ENCODE assay signal across 1 cellular context in genomic region chr15:81293728-81294500, GRCh38.
TF ChIP-seq lines count a peak whose summit lies in the region.

No MANE protein-coding gene starts in this region.

TF ChIP-seq in GM12878, 131 proteins besides CTCF, POLR2A, EP300 and RAD21 (continued from another document and continues in another):
- TF ChIP-seq, protein P1, sequence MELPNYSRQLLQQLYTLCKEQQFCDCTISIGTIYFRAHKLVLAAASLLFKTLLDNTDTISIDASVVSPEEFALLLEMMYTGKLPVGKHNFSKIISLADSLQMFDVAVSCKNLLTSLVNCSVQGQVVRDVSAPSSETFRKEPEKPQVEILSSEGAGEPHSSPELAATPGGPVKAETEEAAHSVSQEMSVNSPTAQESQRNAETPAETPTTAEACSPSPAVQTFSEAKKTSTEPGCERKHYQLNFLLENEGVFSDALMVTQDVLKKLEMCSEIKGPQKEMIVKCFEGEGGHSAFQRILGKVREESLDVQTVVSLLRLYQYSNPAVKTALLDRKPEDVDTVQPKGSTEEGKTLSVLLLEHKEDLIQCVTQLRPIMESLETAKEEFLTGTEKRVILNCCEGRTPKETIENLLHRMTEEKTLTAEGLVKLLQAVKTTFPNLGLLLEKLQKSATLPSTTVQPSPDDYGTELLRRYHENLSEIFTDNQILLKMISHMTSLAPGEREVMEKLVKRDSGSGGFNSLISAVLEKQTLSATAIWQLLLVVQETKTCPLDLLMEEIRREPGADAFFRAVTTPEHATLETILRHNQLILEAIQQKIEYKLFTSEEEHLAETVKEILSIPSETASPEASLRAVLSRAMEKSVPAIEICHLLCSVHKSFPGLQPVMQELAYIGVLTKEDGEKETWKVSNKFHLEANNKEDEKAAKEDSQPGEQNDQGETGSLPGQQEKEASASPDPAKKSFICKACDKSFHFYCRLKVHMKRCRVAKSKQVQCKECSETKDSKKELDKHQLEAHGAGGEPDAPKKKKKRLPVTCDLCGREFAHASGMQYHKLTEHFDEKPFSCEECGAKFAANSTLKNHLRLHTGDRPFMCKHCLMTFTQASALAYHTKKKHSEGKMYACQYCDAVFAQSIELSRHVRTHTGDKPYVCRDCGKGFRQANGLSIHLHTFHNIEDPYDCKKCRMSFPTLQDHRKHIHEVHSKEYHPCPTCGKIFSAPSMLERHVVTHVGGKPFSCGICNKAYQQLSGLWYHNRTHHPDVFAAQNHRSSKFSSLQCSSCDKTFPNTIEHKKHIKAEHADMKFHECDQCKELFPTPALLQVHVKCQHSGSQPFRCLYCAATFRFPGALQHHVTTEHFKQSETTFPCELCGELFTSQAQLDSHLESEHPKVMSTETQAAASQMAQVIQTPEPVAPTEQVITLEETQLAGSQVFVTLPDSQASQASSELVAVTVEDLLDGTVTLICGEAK (IDR thresholded peaks at IDR 0.05; ENCODE audit: borderline replicate concordance), result peak; percentile 32; the same call in 1 of the 2 replicates
- TF ChIP-seq SRF (IDR thresholded peaks at IDR 0.05; ENCODE audit: low read depth in 2 of 2, low read length in 2 of 2) (0 out of 4 replicates have a peak, but pooled peaks of 1 of the 2 experiments have one; percentile 1), ZBTB11 (CRISPR knock-in tag; IDR thresholded peaks at IDR 0.05) (no peak), MLLT1 (IDR thresholded peaks at IDR 0.05) (no peak; the same call in none of the 2 replicates), SMARCA5 (IDR thresholded peaks at IDR 0.05) (peak; percentile 94; the same call in 1 of the 2 replicates), LARP7 (IDR thresholded peaks at IDR 0.05) (peak; percentile 76; the same call in 1 of the 2 replicates), NFYA (IDR thresholded peaks at IDR 0.05; ENCODE audit: borderline replicate concordance, low read depth, low read length) (no peak), NBN (IDR thresholded peaks at IDR 0.05) (peak; percentile 97), POLR2AphosphoS2 (IDR thresholded peaks at IDR 0.05; ENCODE audit: low read depth, low read length) (no peak), SIX5 (IDR thresholded peaks at IDR 0.05; ENCODE audit: low read depth, low read length, severe bottlenecking) (no peak), MEF2B (IDR thresholded peaks at IDR 0.05; ENCODE audit: partially characterized antibody, poor library complexity, severe bottlenecking) (peak; percentile 97), ATF2 (IDR thresholded peaks at IDR 0.05; ENCODE audit: low read length) (no peak), BCL3 (IDR thresholded peaks at IDR 0.05; ENCODE audit: borderline replicate concordance, insufficient read depth, low read depth, low read length, poor library complexity, severe bottlenecking) (peak; percentile 88), KDM1A (IDR thresholded peaks at IDR 0.05; ENCODE audit: borderline replicate concordance) (no peak), SP1 (IDR thresholded peaks at IDR 0.05; ENCODE audit: low read depth, low read length) (peak; percentile 39), SUZ12 (IDR thresholded peaks at IDR 0.05; ENCODE audit: unreplicated experiment) (no peak), TBL1XR1 (IDR thresholded peaks at IDR 0.05; ENCODE audit: low read depth, low read length) (peak; percentile 91), MTA2 (IDR thresholded peaks at IDR 0.05; ENCODE audit: low read depth) (peak; percentile 96), ZNF384 (IDR thresholded peaks at IDR 0.05; ENCODE audit: borderline replicate concordance, low read depth, low read length) (no peak; the same call in 1 of the 2 replicates), IKZF1 (conservative IDR thresholded peaks at IDR 0.05) (peak; percentile 96), FOXK2 (IDR thresholded peaks at IDR 0.05) (no peak), HDAC2 (IDR thresholded peaks at IDR 0.05) (no peak), PAX5 (IDR thresholded peaks at IDR 0.05; ENCODE audit: borderline replicate concordance, low read depth, low read length) (peak; percentile 82), ZZZ3 (IDR thresholded peaks at IDR 0.05; ENCODE audit: control insufficient read depth, insufficient read length, low read depth) (no peak), POU2F2 (IDR thresholded peaks at IDR 0.05; ENCODE audit: borderline replicate concordance, low read depth, low read length) (peak; percentile 91), EED (IDR thresholded peaks at IDR 0.05; ENCODE audit: low read depth) (peak; percentile 96), EGR1 (IDR thresholded peaks at IDR 0.05; ENCODE audit: borderline replicate concordance in 1 of 2, low read depth in 2 of 2, low read length in 2 of 2) (peak in 1 of 2 experiments; percentile 63; a peak in 1 of 3 replicates), TAF1 (IDR thresholded peaks at IDR 0.05; ENCODE audit: borderline replicate concordance, low read depth, low read length) (peak; percentile 48; the same call in 1 of the 2 replicates), ZBED1 (IDR thresholded peaks at IDR 0.05; ENCODE audit: borderline replicate concordance) (peak; percentile 88), STAT1 (conservative IDR thresholded peaks at IDR 0.05) (no peak; the same call in 1 of the 2 replicates), SMAD1 (IDR thresholded peaks at IDR 0.05; ENCODE audit: low read depth, partially characterized antibody) (peak; percentile 92), EZH2 (IDR thresholded peaks at IDR 0.05; ENCODE audit: borderline replicate concordance, control insufficient read depth, low read depth, low read length) (no peak), HDAC6 (IDR thresholded peaks at IDR 0.05; ENCODE audit: unreplicated experiment) (no peak), RAD51 (IDR thresholded peaks at IDR 0.05) (peak; percentile 56; the same call in 1 of the 2 replicates), ELK1 (IDR thresholded peaks at IDR 0.05; ENCODE audit: low read depth, low read length) (peak; percentile 67; the same call in 1 of the 2 replicates), RBBP5 (conservative IDR thresholded peaks at IDR 0.05) (no peak), JUNB (IDR thresholded peaks at IDR 0.05) (no peak; the same call in 1 of the 2 replicates)
- TF ChIP-seq, protein P2, sequence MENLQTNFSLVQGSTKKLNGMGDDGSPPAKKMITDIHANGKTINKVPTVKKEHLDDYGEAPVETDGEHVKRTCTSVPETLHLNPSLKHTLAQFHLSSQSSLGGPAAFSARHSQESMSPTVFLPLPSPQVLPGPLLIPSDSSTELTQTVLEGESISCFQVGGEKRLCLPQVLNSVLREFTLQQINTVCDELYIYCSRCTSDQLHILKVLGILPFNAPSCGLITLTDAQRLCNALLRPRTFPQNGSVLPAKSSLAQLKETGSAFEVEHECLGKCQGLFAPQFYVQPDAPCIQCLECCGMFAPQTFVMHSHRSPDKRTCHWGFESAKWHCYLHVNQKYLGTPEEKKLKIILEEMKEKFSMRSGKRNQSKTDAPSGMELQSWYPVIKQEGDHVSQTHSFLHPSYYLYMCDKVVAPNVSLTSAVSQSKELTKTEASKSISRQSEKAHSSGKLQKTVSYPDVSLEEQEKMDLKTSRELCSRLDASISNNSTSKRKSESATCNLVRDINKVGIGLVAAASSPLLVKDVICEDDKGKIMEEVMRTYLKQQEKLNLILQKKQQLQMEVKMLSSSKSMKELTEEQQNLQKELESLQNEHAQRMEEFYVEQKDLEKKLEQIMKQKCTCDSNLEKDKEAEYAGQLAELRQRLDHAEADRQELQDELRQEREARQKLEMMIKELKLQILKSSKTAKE (IDR thresholded peaks at IDR 0.05; ENCODE audit: low read depth, poor library complexity, severe bottlenecking), result peak; percentile 94
- TF ChIP-seq, protein P3, sequence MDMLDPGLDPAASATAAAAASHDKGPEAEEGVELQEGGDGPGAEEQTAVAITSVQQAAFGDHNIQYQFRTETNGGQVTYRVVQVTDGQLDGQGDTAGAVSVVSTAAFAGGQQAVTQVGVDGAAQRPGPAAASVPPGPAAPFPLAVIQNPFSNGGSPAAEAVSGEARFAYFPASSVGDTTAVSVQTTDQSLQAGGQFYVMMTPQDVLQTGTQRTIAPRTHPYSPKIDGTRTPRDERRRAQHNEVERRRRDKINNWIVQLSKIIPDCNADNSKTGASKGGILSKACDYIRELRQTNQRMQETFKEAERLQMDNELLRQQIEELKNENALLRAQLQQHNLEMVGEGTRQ (IDR thresholded peaks at IDR 0.05; ENCODE audit: borderline replicate concordance, low read depth, low read length), result peak; percentile 10; the same call in 1 of the 2 replicates
- TF ChIP-seq, protein P4, sequence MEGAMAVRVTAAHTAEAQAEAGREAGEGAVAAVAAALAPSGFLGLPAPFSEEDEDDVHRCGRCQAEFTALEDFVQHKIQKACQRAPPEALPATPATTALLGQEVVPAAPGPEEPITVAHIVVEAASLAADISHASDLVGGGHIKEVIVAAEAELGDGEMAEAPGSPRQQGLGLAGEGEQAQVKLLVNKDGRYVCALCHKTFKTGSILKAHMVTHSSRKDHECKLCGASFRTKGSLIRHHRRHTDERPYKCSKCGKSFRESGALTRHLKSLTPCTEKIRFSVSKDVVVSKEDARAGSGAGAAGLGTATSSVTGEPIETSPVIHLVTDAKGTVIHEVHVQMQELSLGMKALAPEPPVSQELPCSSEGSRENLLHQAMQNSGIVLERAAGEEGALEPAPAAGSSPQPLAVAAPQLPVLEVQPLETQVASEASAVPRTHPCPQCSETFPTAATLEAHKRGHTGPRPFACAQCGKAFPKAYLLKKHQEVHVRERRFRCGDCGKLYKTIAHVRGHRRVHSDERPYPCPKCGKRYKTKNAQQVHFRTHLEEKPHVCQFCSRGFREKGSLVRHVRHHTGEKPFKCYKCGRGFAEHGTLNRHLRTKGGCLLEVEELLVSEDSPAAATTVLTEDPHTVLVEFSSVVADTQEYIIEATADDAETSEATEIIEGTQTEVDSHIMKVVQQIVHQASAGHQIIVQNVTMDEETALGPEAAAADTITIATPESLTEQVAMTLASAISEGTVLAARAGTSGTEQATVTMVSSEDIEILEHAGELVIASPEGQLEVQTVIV (IDR thresholded peaks at IDR 0.05; ENCODE audit: borderline replicate concordance, partially characterized antibody), result peak; percentile 46
- TF ChIP-seq, protein P5, sequence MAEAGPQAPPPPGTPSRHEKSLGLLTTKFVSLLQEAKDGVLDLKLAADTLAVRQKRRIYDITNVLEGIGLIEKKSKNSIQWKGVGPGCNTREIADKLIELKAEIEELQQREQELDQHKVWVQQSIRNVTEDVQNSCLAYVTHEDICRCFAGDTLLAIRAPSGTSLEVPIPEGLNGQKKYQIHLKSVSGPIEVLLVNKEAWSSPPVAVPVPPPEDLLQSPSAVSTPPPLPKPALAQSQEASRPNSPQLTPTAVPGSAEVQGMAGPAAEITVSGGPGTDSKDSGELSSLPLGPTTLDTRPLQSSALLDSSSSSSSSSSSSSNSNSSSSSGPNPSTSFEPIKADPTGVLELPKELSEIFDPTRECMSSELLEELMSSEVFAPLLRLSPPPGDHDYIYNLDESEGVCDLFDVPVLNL (IDR thresholded peaks at IDR 0.05; ENCODE audit: low read depth, low read length), result no peak
